8 cellular contexts compared by ENCODE assay signal in genomic region chr2:233519787-233520611, GRCh38. TPM values are rescaled to one million over a fixed set of nuclear protein-coding genes. Genes with fewer than 3 reads are reported as not detected.
A peak's percentile ranks its signal among the peaks of the same experiment; 100 is the strongest.
DNase-seq lines count a peak whose midpoint lies in the region; ATAC-seq and TF ChIP-seq lines count a peak whose summit lies in the region.
"Had no signal": no experiment of that assay in that cellular context is flagged by ENCODE, and none has a peak within 500 bp of the region (broad histone marks: within the 10 kb centered on the region; RNA-seq: fewer than 3 reads in every experiment).

No MANE protein-coding gene starts in this region.

- intact Hi-C loops in tibial artery (cut with DNase I; ENCODE audit: low total_unique reads) = no loop called here

- H3K4me3 ChIP-seq in tibial artery (no peak overlapping the region), HAP-1 (no peak overlapping the region)

- in situ Hi-C loops in HAP-1 (cut with MboI; ENCODE audit: low sequenced_read_pairs) = no loop called here

- H3K9me3 Mint-ChIP-seq in stimulated activated effector memory CD8-positive, alpha-beta T cell treated with anti-CD3 and anti-CD28 coated beads, Interleukin-12 subunit alpha, Interleukin-12 subunit beta, amount 100 ng/mL, for 72 hours = no peaks in the 10 kb centered on the region
- H3K9me3 Mint-ChIP-seq: stimulated activated naive CD8-positive, alpha-beta T cell treated with anti-CD3 and anti-CD28 coated beads, Interleukin-15, Interleukin-2, amounts not matched to agents 100 ng/mL and 50 ng/mL, for 24 hours had no signal

- H3K4me1 ChIP-seq in tibial artery (no peaks in the 10 kb centered on the region), HAP-1 (no peaks in the 10 kb centered on the region)

- H3K4me3 Mint-ChIP-seq in stimulated activated effector memory CD8-positive, alpha-beta T cell treated with anti-CD3 and anti-CD28 coated beads, Interleukin-12 subunit alpha, Interleukin-12 subunit beta, amount 100 ng/mL, for 72 hours = no peak overlapping the region
- H3K4me3 Mint-ChIP-seq: stimulated activated naive CD8-positive, alpha-beta T cell treated with anti-CD3 and anti-CD28 coated beads, Interleukin-15, Interleukin-2, amounts not matched to agents 100 ng/mL and 50 ng/mL, for 24 hours had no signal

- TF ChIP-seq CTCF in tibial artery (IDR thresholded peaks at IDR 0.05) = no peak

- no peak overlapping the region for H3K27ac ChIP-seq in tibial artery

- no peaks in the 10 kb centered on the region for H3K36me3 Mint-ChIP-seq in stimulated activated effector memory CD8-positive, alpha-beta T cell treated with anti-CD3 and anti-CD28 coated beads, Interleukin-12 subunit alpha, Interleukin-12 subunit beta, amount 100 ng/mL, for 72 hours

- H3K4me1 Mint-ChIP-seq in stimulated activated effector memory CD8-positive, alpha-beta T cell treated with anti-CD3 and anti-CD28 coated beads, Interleukin-12 subunit alpha, Interleukin-12 subunit beta, amount 100 ng/mL, for 72 hours = no peaks in the 10 kb centered on the region

- H3K36me3 ChIP-seq in tibial artery (peaks cover 54 to 63% (median 63%) of the 10 kb centered on the region in 3 donors), HAP-1 (replicated peaks) (peaks cover 14% of the 10 kb centered on the region)

- ATAC-seq in GM19043 (IDR thresholded peaks at IDR 0.05; ENCODE audit: low read depth, unreplicated experiment) (peak; percentile 90), HG02840 (IDR thresholded peaks at IDR 0.05; ENCODE audit: low FRiP score, unreplicated experiment) (peak; percentile 92)
- ATAC-seq in stimulated activated effector memory CD8-positive, alpha-beta T cell treated with anti-CD3 and anti-CD28 coated beads, Interleukin-12 subunit alpha, Interleukin-12 subunit beta, amount 100 ng/mL, for 72 hours = peak; percentile 67

- H3K27me3 ChIP-seq in tibial artery (no peaks in the 10 kb centered on the region), HAP-1 (ENCODE audit: low read depth) (no peaks in the 10 kb centered on the region)

- H3K27ac Mint-ChIP-seq in stimulated activated effector memory CD8-positive, alpha-beta T cell treated with anti-CD3 and anti-CD28 coated beads, Interleukin-12 subunit alpha, Interleukin-12 subunit beta, amount 100 ng/mL, for 72 hours = no peak overlapping the region
- H3K27ac Mint-ChIP-seq: stimulated activated naive CD8-positive, alpha-beta T cell treated with anti-CD3 and anti-CD28 coated beads, Interleukin-15, Interleukin-2, amounts not matched to agents 100 ng/mL and 50 ng/mL, for 24 hours had no signal

- H3K9me3 ChIP-seq in tibial artery = no peaks in the 10 kb centered on the region
- H3K9me3 ChIP-seq in HAP-1 = no peaks in the 10 kb centered on the region

- DNase-seq in HT-29 (ENCODE audit: low spot score) = peak; percentile 12
- no peak for DNase-seq in stimulated activated effector memory CD8-positive, alpha-beta T cell treated with anti-CD3 and anti-CD28 coated beads, Interleukin-12 subunit alpha, Interleukin-12 subunit beta, amount 100 ng/mL, for 72 hours (ENCODE audit: low spot score in 2 of 2)
- no peak for DNase-seq in tibial artery
- no peak for DNase-seq in HAP-1 (ENCODE audit: low spot score in 2 of 2)
- DNase-seq in activated CD8-positive, alpha-beta memory T cell treated with anti-CD3 and anti-CD28 coated beads, Interleukin-2, amount 50 U/mL, for 48 hours = no peak

RNA-seq across cellular contexts. Expression of gene USP40, which starts 46.6 kb away (rescaled TPM):
- 20.4 and 21.8 TPM in 2 replicates for total RNA-seq in HT-29 (2014; rRNA removed; shearing (Covaris generic))
